In the genomic region with DNA sequence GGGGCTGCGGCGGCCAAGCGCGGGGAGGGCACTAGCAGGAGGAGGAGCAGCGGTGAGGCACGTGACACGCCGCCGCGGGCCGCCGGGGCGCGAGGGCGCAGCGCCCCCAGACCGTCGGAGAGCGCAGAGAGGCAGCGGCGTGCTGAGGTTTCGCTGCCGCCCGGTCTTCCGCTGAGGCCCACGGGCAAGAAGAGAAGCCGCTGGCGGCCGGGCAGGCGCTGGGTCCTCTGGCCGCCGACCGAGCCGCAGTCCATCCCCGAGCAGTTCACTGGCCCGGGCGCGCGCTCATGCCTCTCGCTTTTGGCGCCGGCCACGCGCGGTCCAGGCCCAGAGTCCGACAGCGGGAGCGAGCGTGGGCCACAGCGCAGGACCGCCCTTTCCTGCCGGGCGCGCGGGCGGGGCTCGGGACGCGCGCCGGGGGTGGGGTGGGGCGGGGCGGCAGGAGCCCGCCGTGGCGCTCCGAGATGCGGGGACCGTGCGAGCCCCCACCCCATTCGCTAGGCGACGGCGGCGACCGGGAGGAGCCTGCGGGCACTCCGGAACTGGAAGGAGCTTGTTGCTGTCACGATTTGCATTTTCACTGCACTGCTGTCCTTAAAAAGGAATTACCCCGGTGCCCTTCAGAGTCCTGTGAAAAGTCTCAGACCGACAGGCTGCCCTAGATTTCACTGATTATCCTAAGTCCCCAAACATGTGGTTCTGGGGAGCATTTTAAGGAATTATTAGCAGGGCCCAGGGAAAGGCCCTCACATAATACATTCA, we compare ENCODE assay signal across 8 cellular contexts. TPM values are rescaled to one million over a fixed set of nuclear protein-coding genes. Genes with fewer than 3 reads are reported as not detected.
DNase-seq lines count a peak whose midpoint lies in the region; ATAC-seq and TF ChIP-seq lines count a peak whose summit lies in the region.

A gene with protein sequence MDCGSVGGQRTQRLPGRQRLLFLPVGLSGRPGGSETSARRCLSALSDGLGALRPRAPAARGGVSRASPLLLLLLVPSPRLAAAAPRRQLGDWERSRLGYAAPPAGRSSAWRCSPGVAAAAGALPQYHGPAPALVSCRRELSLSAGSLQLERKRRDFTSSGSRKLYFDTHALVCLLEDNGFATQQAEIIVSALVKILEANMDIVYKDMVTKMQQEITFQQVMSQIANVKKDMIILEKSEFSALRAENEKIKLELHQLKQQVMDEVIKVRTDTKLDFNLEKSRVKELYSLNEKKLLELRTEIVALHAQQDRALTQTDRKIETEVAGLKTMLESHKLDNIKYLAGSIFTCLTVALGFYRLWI (minus strand): TSS at position 382 of the 762 bp plus-strand sequence. CDS start 128 bp downstream, at position 254.

- H3K9me3 ChIP-seq in adrenal gland (replicated peaks in 1 of 3) (no peaks in the 10 kb centered on the region), upper lobe of left lung (no peaks in the 10 kb centered on the region)

- WGBS in adrenal gland, 4 donors, result 0 to 2% (median 0%) methylated on average over 4 to 81 of the region's 81 CpGs
- WGBS in upper lobe of left lung, 2 donors, result 0% methylated on average over 2 to 54 of the region's 81 CpGs

- H3K36me3 ChIP-seq in adrenal gland (replicated peaks in 1 of 2) (no peaks in the 10 kb centered on the region), upper lobe of left lung (no peaks in the 10 kb centered on the region)

- H3K27me3 ChIP-seq in adrenal gland (no peaks in the 10 kb centered on the region), upper lobe of left lung (no peaks in the 10 kb centered on the region)

- H3K4me3 ChIP-seq in GM12875 (ENCODE audit: low read depth, low read length) (peak within 1 kb of the TSS; percentile 70), adrenal gland (peak within 1 kb of the TSS in 3 of 4 donors; percentile 90 to 98 (median 98)), upper lobe of left lung (peak within 1 kb of the TSS; percentile 49 to 97 (median 84))

- peak; percentile 28; the same call in 1 of the 2 replicates for TF ChIP-seq CTCF in GM12875 (IDR thresholded peaks at IDR 0.05; ENCODE audit: borderline replicate concordance, insufficient read depth, low read depth, low read length)
- peak in 1 of 6 experiments; percentile 15 for TF ChIP-seq CTCF in adrenal gland (IDR thresholded peaks at IDR 0.05)
- TF ChIP-seq CTCF in upper lobe of left lung (IDR thresholded peaks at IDR 0.05), result peak in 4 of 6 experiments; percentile 29 to 60 (median 50)

- ATAC-seq in HG02642 (IDR thresholded peaks at IDR 0.05; ENCODE audit: poor library complexity, unreplicated experiment) (peak; percentile 86), left cardiac atrium (peak; percentile 96 to 97), upper lobe of left lung (ENCODE audit: low FRiP score in 2 of 2) (peak; percentile 95 to 96)

- H3K4me1 ChIP-seq in adrenal gland (replicated peaks in 1 of 2) (peaks cover 20 to 42% of the 10 kb centered on the region in 2 donors), upper lobe of left lung (peaks cover 22 to 39% (median 31%) of the 10 kb centered on the region in 4 donors)

- intact Hi-C loops in adrenal gland (cut with DNase I) (no loop called here), left cardiac atrium (cut with DNase I) (no loop called here), posterior vena cava (cut with DNase I) (no loop called here)

- H3K27ac ChIP-seq in adrenal gland (peak within 1 kb of the TSS; percentile 43 to 99 (median 93)), upper lobe of left lung (peak within 1 kb of the TSS; percentile 89 to 96 (median 94))

- DNase-seq in NCI-H1105 treated with DMSO at 0.1 percent for 48 hours (lab: John Stamatoyannopoulos, UW) (peak; percentile 88), T-helper 1 cell (peak; percentile 59 to 89 (median 70)), adrenal gland (peak; percentile 81 to 90 (median 84)), left cardiac atrium (peak; percentile 92), posterior vena cava (ENCODE audit: low spot score) (peak; percentile 96), upper lobe of left lung (peak; percentile 91 to 97)

- TF ChIP-seq EP300 in upper lobe of left lung (IDR thresholded peaks at IDR 0.05), result peak in 1 of 4 donors; percentile 11

- TF ChIP-seq POLR2A in adrenal gland (IDR thresholded peaks at IDR 0.05) (peak; percentile 81 to 87), upper lobe of left lung (IDR thresholded peaks at IDR 0.05) (peak in 3 of 4 donors; percentile 69 to 94 (median 91))

RNA-seq across cellular contexts. Expression of the gene that starts here (rescaled TPM):
- total RNA-seq in adrenal gland (10 to 100 TPM in 6 of 8 donors, 1 to 10 TPM in 2; 7.0 to 18.1 (median 12.8) TPM), left cardiac atrium (10 to 100 TPM; 21.1 to 25.9 TPM), posterior vena cava (10 to 100 TPM; 14.3 to 24.2 TPM), upper lobe of left lung (10 to 100 TPM in 5 of 6 donors, 1 to 10 TPM in 1; 9.4 to 34.6 (median 26.5) TPM)
- 10 to 100 TPM; 15.5 to 24.5 (median 20.9) TPM for polyA plus RNA-seq in adrenal gland

Comparison
In these comparisons a context has a peak if more than half of its experiments do, and no peak if none do; other contexts are left out.
1. Peak in every context shown above with its lines: DNase-seq, ATAC-seq, H3K4me3 ChIP-seq and H3K27ac ChIP-seq.